ENCODE assay signal across 8 cellular contexts in the genomic region with DNA sequence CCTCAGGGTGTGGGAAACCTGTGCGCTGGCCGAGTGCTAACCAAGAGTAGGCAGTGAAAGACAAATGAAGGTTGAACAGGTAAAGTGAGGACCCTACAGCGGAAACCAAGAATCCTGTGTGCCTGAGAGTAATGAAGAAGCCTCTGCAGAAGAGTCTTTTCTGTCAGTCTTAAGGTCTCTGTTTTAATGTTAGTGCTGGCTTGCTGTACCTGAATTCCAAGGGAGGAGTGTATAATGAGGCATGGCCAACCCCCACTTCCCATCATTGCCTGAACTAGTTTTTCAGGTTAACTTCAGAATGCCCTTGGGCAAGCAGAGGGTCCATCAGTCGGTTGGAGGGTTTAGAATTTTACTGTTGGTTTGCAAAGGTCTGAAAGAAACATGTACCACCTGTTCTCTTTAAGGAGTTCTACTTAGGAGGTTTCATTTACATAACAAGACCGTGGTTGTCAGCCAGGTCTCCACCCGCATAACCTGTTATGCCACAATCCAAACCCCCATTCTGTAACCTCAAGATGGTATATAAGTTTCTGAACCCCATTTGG. TPM values are rescaled to one million over a fixed set of nuclear protein-coding genes. Genes with fewer than 3 reads are reported as not detected.
DNase-seq lines count a peak whose midpoint lies in the region; ATAC-seq and TF ChIP-seq lines count a peak whose summit lies in the region.

No MANE protein-coding gene starts in this region.

- no peaks in the 10 kb centered on the region for H3K36me3 ChIP-seq in Caco-2 (ENCODE audit: control insufficient read depth, insufficient read depth, low read length)

- H3K4me1 Mint-ChIP-seq in Caco-2 (ENCODE audit: low read depth, unreplicated experiment) (peaks cover 6% of the 10 kb centered on the region), IgD-negative memory B cell (peaks cover 9 to 27% (median 18%) of the 10 kb centered on the region in 3 donors), mesothelial cell of epicardium (peaks cover 23% of the 10 kb centered on the region)

- H3K9me3 ChIP-seq in Caco-2: 0 out of 2 replicates have a peak, but pooled peaks cover 3% of the 10 kb centered on the region

- H3K27me3 Mint-ChIP-seq in Caco-2 (ENCODE audit: insufficient read depth, unreplicated experiment) (no peaks in the 10 kb centered on the region), IgD-negative memory B cell (no peaks in the 10 kb centered on the region), mesothelial cell of epicardium (ENCODE audit: low read depth) (no peaks in the 10 kb centered on the region)

- H3K4me3 Mint-ChIP-seq in Caco-2 (ENCODE audit: unreplicated experiment): peak overlapping the region; percentile 93
- H3K4me3 Mint-ChIP-seq in IgD-negative memory B cell: peak overlapping the region; percentile 95 to 99 (median 98)
- H3K4me3 Mint-ChIP-seq in mesothelial cell of epicardium: peak overlapping the region; percentile 100

- DNase-seq in Caco-2 (peak in 1 of 2 experiments; percentile 41), cardiac fibroblast (ENCODE audit: low read depth in 2 of 2) (no peak), mesothelial cell of epicardium (ENCODE audit: low spot score in 2 of 2, unreplicated experiment in 2 of 2) (no peak), NCI-H2171 (lab: John Stamatoyannopoulos, UW) (no peak)

- H3K4me3 ChIP-seq in Caco-2 (ENCODE audit: low read depth, low read length): peak overlapping the region; percentile 80
- peak overlapping the region; percentile 75 to 97 for H3K4me3 ChIP-seq in cardiac fibroblast (replicated peaks in 1 of 2; ENCODE audit: low read depth in 2 of 2, low read length in 2 of 2)

- H3K36me3 Mint-ChIP-seq in Caco-2 (ENCODE audit: insufficient read depth, unreplicated experiment): peaks cover 28% of the 10 kb centered on the region
- peaks cover 2% of the 10 kb centered on the region for H3K36me3 Mint-ChIP-seq in IgD-negative memory B cell
- H3K36me3 Mint-ChIP-seq in mesothelial cell of epicardium: peaks cover 14% of the 10 kb centered on the region

- H3K27ac Mint-ChIP-seq in Caco-2 (ENCODE audit: unreplicated experiment) (peak overlapping the region; percentile 81), IgD-negative memory B cell (peak overlapping the region; percentile 92 to 97 (median 93)), mesothelial cell of epicardium (peak overlapping the region; percentile 99)

- POLR2A ChIA-PET in Caco-2 (lab: Charles Lee): interaction anchor here (1.4 kb wide), 1 partner anchor 31 kb away, joined by 6 read pairs; a partner anchor contains a TSS

- H3K9me3 Mint-ChIP-seq in Caco-2 (ENCODE audit: unreplicated experiment) (no peaks in the 10 kb centered on the region), IgD-negative memory B cell (no peaks in the 10 kb centered on the region), mesothelial cell of epicardium (peaks cover 8% of the 10 kb centered on the region)

- TF ChIP-seq CTCF in Caco-2 (IDR thresholded peaks at IDR 0.05; ENCODE audit: insufficient read depth in 1 of 2, low read depth in 1 of 2, low read length in 1 of 2, severe bottlenecking in 1 of 2, unreplicated experiment in 1 of 2): no peak
- no peak for TF ChIP-seq CTCF in cardiac fibroblast (IDR thresholded peaks at IDR 0.05; ENCODE audit: low read depth, low read length)
- no peak for TF ChIP-seq CTCF in mesothelial cell of epicardium (IDR thresholded peaks at IDR 0.05; ENCODE audit: unreplicated experiment)

- BruUV-seq in Caco-2 (replicated peaks; lab: Mats Ljungman, UMichigan): TSS peak; percentile 61

- CTCF ChIA-PET in Caco-2 (lab: Charles Lee): interaction anchor here (1.1 kb wide), 1 partner anchor 10 kb away, joined by 3 read pairs; no protein-coding TSS in a partner anchor

- peaks cover 21% of the 10 kb centered on the region for H3K4me1 ChIP-seq in Caco-2

- ATAC-seq in GM21390 (IDR thresholded peaks at IDR 0.05; ENCODE audit: unreplicated experiment): peak; percentile 35
- no peak for ATAC-seq in GM18861 (IDR thresholded peaks at IDR 0.05; ENCODE audit: unreplicated experiment)
- ATAC-seq in HG03457 (IDR thresholded peaks at IDR 0.05; ENCODE audit: unreplicated experiment): no peak

- no peaks in the 10 kb centered on the region for H3K27me3 ChIP-seq in Caco-2 (replicated peaks; ENCODE audit: control insufficient read depth, insufficient read depth, low read length)

- intact Hi-C loops in Caco-2 (cut with micrococcal nuclease; ENCODE audit: unreplicated experiment): loop anchor here (1.0 kb wide), 1 partner anchor 32 kb away; a partner anchor contains a TSS

RNA-seq across cellular contexts. Expression of a gene that starts 0.6 kb away (rescaled TPM):
- total RNA-seq in Caco-2 (2022) (73.0 and 74.4 TPM in 2 replicates), mesothelial cell of epicardium (55.8 to 64.8 TPM (median 63.4 TPM) in 3 replicates)
- polyA plus RNA-seq in IgD-negative memory B cell: 99.9 TPM

RNA-seq across cellular contexts. Expression of a gene that starts 30.9 kb away (rescaled TPM):
- total RNA-seq in Caco-2 (2022): 20.8 and 23.7 TPM in 2 replicates
- polyA plus RNA-seq in IgD-negative memory B cell: 22.5 TPM
- 20.9 to 24.1 TPM (median 23.5 TPM) in 3 replicates for total RNA-seq in mesothelial cell of epicardium

RNA-seq across cellular contexts. Expression of a gene that starts 31.9 kb away (rescaled TPM):
- total RNA-seq in Caco-2 (2022) (234 and 235 TPM in 2 replicates), mesothelial cell of epicardium (137 to 142 TPM (median 140 TPM) in 3 replicates)
- polyA plus RNA-seq in IgD-negative memory B cell: 444 TPM
